ENCODE assay signal across 12 cellular contexts in the genomic region with DNA sequence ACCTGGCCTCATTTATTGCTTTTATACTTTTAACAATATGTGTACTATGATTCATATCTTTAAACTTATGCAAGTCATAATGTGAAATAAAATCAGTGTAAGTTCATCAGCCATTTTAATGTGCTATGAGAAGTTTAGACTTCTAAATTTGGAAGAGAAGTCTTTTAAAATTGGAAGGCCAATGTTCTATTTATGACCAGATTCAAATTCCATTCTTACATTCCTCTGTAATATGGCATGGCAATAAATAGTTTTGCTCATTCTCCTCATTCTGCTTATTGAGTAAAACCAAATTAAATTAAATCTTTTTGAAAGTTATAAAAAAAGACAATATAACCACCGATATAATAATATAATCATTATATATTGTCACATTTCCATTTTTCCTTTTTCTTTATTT.
"Had no signal": no experiment of that assay in that cellular context is flagged by ENCODE, and none has a peak within 500 bp of the region (broad histone marks: within the 10 kb centered on the region; RNA-seq: fewer than 3 reads in every experiment).

No MANE protein-coding gene starts in this region.

- H3K27ac ChIP-seq: brain microvascular endothelial cell, epithelial cell of prostate, upper lobe of left lung had no signal

- DNase-seq: activated CD4-positive, alpha-beta T cell treated with anti-CD3 and anti-CD28 coated beads, Interleukin-2, amount 50 U/mL, for 1 hour; activated CD8-positive, alpha-beta memory T cell treated with anti-CD3 and anti-CD28 coated beads for 24 hours; activated naive CD8-positive, alpha-beta T cell treated with anti-CD3 and anti-CD28 coated beads for 36 hours; brain microvascular endothelial cell; cerebellar nuclear complex; hippocampal formation; mesenchymal stem cell; posterior cingulate gyrus; stimulated activated naive CD8-positive, alpha-beta T cell treated with anti-CD3 and anti-CD28 coated beads, Interleukin-15, Interleukin-2, amounts not matched to agents 100 U/mL and 50 U/mL, for 24 hours; upper lobe of left lung had no signal

- H3K9me3 ChIP-seq: upper lobe of left lung had no signal

- H3K4me3 ChIP-seq: upper lobe of left lung had no signal

- ATAC-seq: natural killer cell treated with Interleukin-12 subunit alpha and Interleukin-12 subunit beta and Interleukin-15 and Interleukin-18, amount 100 ng/mL, for 72 hours; stimulated activated naive CD8-positive, alpha-beta T cell treated with anti-CD3 and anti-CD28 coated beads, Interleukin-15, Interleukin-2, amounts not matched to agents 100 U/mL and 50 U/mL, for 24 hours had no signal

- H3K4me1 ChIP-seq: upper lobe of left lung had no signal

- H3K36me3 ChIP-seq: brain microvascular endothelial cell, upper lobe of left lung had no signal

- H3K27me3 ChIP-seq: brain microvascular endothelial cell, upper lobe of left lung had no signal
